ENCODE assay signal across 9 cellular contexts in the genomic region with DNA sequence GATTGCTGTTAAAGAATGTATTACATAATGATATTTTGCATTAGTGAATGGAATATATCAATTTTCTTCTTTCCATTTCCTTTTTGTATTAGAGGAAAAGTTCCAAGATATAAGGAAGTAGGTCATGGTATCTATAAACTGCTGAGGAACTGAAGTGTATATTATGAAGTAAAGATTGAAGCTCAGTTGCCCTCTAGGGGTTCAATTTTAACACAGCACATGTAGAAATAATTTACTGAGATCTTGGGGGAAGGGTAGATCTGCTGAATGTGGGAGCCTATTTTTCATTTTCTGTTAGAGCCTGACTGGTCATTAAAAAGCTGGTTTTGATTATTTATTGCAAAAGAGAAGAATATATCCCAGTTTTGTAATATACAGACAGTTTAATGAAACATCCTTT. TPM values are rescaled to one million over a fixed set of nuclear protein-coding genes. Genes with fewer than 3 reads are reported as not detected.
DNase-seq lines count a peak whose midpoint lies in the region; ATAC-seq, FAIRE-seq and TF ChIP-seq lines count a peak whose summit lies in the region.
"Had no signal": no experiment of that assay in that cellular context is flagged by ENCODE, and none has a peak within 500 bp of the region (broad histone marks: within the 10 kb centered on the region; RNA-seq: fewer than 3 reads in every experiment).

No MANE protein-coding gene starts in this region.

- CTCF ChIA-PET in HepG2 (lab: Yijun Ruan, JAX; ENCODE audit: low intra/inter-chr PET ratio, low total read pairs), result interaction anchor here (1.7 kb wide), 1 partner anchor 575 kb away, joined by 4 read pairs; no protein-coding TSS in a partner anchor

- in situ Hi-C loops in HepG2 (cut with HindIII; ENCODE audit: extremely low pct_ligation_motif_present, low pct_unique_long_range_greater_than_20kb), result no loop called here

- no peak overlapping the region for H3K9ac ChIP-seq in HepG2 (ENCODE audit: insufficient read depth, low read depth, low read length)

- no TSS peak for BruUV-seq in HepG2 (replicated peaks; lab: Mats Ljungman, UMichigan)

- TF ChIP-seq EP300 in HepG2 (IDR thresholded peaks at IDR 0.05; ENCODE audit: low read depth in 2 of 2, low read length in 2 of 2) (no peak), HepG2 (CRISPR knock-in tag; IDR thresholded peaks at IDR 0.05; ENCODE audit: borderline replicate concordance) (no peak)

- H3K27ac ChIP-seq in HepG2 (ENCODE audit: extremely low read length, insufficient read depth, low read length), result no peak overlapping the region
- H3K27ac ChIP-seq: SJCRH30 had no signal

- H3K9me3 ChIP-seq in HepG2 (ENCODE audit: low read length), result no peaks in the 10 kb centered on the region
- H3K9me3 ChIP-seq: SJCRH30 had no signal

- TF ChIP-seq POLR2A in HepG2 (IDR thresholded peaks at IDR 0.05; ENCODE audit: insufficient read depth in 1 of 2, low read depth in 2 of 2, low read length in 2 of 2), result no peak

- intact Hi-C loops in HepG2 (cut with micrococcal nuclease; ENCODE audit: unreplicated experiment), result loop anchor here (1.0 to 5.0 kb wide), 2 partner anchors 209 to 574 kb away; no protein-coding TSS in a partner anchor

- FAIRE-seq in HepG2 (lab: Jason Lieb, UNC), result no peak

- H3K4me3 ChIP-seq in cardiac fibroblast (replicated peaks in 1 of 2; ENCODE audit: low read depth in 2 of 2, low read length in 2 of 2) (no peak overlapping the region), HepG2 (replicated peaks in 1 of 3; ENCODE audit: insufficient read depth in 1 of 3, low read depth in 2 of 3, low read length in 3 of 3) (no peak overlapping the region)
- H3K4me3 ChIP-seq: SJCRH30 had no signal

- no peak for TF ChIP-seq RAD21 in HepG2 (CRISPR knock-in tag; IDR thresholded peaks at IDR 0.05)

- H2AFZ ChIP-seq in HepG2 (ENCODE audit: low read length), result no peak overlapping the region

- TF ChIP-seq CTCF in cardiac fibroblast (IDR thresholded peaks at IDR 0.05; ENCODE audit: low read depth, low read length) (peak; percentile 50), HepG2 (CRISPR knock-in tag; IDR thresholded peaks at IDR 0.05) (peak; percentile 42)

- H3K36me3 ChIP-seq in HepG2 (replicated peaks in 1 of 2; ENCODE audit: control insufficient read depth in 1 of 2, insufficient read depth in 2 of 2, low read length in 2 of 2), result peaks cover 0 to 4% of the 10 kb centered on the region in 2 experiments; a peak in 2 of 5 replicates

- H3K79me2 ChIP-seq in HepG2 (ENCODE audit: insufficient read depth, low read length), result peaks cover 3% of the 10 kb centered on the region

- ATAC-seq in GM18858 (IDR thresholded peaks at IDR 0.05; ENCODE audit: unreplicated experiment) (peak; percentile 85), HG02981 (IDR thresholded peaks at IDR 0.05; ENCODE audit: unreplicated experiment) (peak; percentile 87), HepG2 (peak; percentile 80)

- H4K20me1 ChIP-seq in HepG2 (ENCODE audit: insufficient read depth, low read length), result no peaks in the 10 kb centered on the region

- DNase-seq in CD1c-positive myeloid dendritic cell (ENCODE audit: extremely low spot score), result peak; percentile 60
- peak; percentile 1 for DNase-seq in NCI-H524 treated with DMSO at 0.1 percent for 48 hours (lab: John Stamatoyannopoulos, UW)
- peak; percentile 69 to 72 for DNase-seq in cardiac fibroblast (ENCODE audit: low read depth in 2 of 2)
- DNase-seq in HepG2 (ENCODE audit: low spot score), result peak; percentile 34
- DNase-seq in activated T-cell treated with anti-CD3 and anti-CD28 coated beads for 4 hours, result no peak
- DNase-seq in NCI-H187 treated with DMSO at 0.1 percent for 48 hours (lab: John Stamatoyannopoulos, UW), result no peak

- POLR2A ChIA-PET in HepG2 (lab: Yijun Ruan, JAX), result no interaction called here

- no peaks in the 10 kb centered on the region; a peak in 1 of 5 replicates for H3K27me3 ChIP-seq in HepG2 (ENCODE audit: control insufficient read depth in 1 of 2, insufficient read depth in 2 of 2, low read length in 2 of 2)
- H3K27me3 ChIP-seq: SJCRH30 had no signal

- no peak overlapping the region for H3K4me2 ChIP-seq in HepG2 (ENCODE audit: low read depth, low read length)

- H3K4me1 ChIP-seq in HepG2 (ENCODE audit: insufficient read depth, low read length), result no peaks in the 10 kb centered on the region
- H3K4me1 ChIP-seq: SJCRH30 had no signal

TF ChIP-seq in HepG2, 621 proteins besides CTCF, POLR2A, EP300 and RAD21:
- TF ChIP-seq STAG1 (CRISPR knock-in tag; IDR thresholded peaks at IDR 0.05), result peak; percentile 75
- TF ChIP-seq SMC3 (IDR thresholded peaks at IDR 0.05; ENCODE audit: low read length), result peak; percentile 63
- TF ChIP-seq, protein P1, sequence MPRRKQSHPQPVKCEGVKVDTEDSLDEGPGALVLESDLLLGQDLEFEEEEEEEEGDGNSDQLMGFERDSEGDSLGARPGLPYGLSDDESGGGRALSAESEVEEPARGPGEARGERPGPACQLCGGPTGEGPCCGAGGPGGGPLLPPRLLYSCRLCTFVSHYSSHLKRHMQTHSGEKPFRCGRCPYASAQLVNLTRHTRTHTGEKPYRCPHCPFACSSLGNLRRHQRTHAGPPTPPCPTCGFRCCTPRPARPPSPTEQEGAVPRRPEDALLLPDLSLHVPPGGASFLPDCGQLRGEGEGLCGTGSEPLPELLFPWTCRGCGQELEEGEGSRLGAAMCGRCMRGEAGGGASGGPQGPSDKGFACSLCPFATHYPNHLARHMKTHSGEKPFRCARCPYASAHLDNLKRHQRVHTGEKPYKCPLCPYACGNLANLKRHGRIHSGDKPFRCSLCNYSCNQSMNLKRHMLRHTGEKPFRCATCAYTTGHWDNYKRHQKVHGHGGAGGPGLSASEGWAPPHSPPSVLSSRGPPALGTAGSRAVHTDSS (CRISPR knock-in tag; conservative IDR thresholded peaks at IDR 0.05), result no peak
- no peak for TF ChIP-seq SETDB1 (CRISPR knock-in tag; IDR thresholded peaks at IDR 0.05; ENCODE audit: borderline replicate concordance)
- TF ChIP-seq, protein P2, sequence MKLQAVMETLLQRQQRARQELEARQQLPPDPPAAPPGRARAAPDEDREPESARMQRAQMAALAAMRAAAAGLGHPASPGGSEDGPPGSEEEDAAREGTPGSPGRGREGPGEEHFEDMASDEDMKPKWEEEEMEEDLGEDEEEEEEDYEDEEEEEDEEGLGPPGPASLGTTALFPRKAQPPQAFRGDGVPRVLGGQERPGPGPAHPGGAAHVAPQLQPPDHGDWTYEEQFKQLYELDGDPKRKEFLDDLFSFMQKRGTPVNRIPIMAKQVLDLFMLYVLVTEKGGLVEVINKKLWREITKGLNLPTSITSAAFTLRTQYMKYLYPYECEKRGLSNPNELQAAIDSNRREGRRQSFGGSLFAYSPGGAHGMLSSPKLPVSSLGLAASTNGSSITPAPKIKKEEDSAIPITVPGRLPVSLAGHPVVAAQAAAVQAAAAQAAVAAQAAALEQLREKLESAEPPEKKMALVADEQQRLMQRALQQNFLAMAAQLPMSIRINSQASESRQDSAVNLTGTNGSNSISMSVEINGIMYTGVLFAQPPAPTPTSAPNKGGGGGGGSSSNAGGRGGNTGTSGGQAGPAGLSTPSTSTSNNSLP (IDR thresholded peaks at IDR 0.05; ENCODE audit: low read depth, low read length), result peak; percentile 84
- TF ChIP-seq, protein P3, sequence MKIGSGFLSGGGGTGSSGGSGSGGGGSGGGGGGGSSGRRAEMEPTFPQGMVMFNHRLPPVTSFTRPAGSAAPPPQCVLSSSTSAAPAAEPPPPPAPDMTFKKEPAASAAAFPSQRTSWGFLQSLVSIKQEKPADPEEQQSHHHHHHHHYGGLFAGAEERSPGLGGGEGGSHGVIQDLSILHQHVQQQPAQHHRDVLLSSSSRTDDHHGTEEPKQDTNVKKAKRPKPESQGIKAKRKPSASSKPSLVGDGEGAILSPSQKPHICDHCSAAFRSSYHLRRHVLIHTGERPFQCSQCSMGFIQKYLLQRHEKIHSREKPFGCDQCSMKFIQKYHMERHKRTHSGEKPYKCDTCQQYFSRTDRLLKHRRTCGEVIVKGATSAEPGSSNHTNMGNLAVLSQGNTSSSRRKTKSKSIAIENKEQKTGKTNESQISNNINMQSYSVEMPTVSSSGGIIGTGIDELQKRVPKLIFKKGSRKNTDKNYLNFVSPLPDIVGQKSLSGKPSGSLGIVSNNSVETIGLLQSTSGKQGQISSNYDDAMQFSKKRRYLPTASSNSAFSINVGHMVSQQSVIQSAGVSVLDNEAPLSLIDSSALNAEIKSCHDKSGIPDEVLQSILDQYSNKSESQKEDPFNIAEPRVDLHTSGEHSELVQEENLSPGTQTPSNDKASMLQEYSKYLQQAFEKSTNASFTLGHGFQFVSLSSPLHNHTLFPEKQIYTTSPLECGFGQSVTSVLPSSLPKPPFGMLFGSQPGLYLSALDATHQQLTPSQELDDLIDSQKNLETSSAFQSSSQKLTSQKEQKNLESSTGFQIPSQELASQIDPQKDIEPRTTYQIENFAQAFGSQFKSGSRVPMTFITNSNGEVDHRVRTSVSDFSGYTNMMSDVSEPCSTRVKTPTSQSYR (CRISPR knock-in tag; IDR thresholded peaks at IDR 0.05; ENCODE audit: borderline replicate concordance), result peak; percentile 32; the same call in 1 of the 2 replicates

RNA-seq across cellular contexts. Expression of a gene that starts 45.2 kb away (rescaled TPM):
- 29.5 and 32.3 TPM in 2 replicates for total RNA-seq in HepG2 (2016; rRNA removed; fragmentation: Illumina TruSeq; extraction: Trizol)
- total RNA-seq in HepG2 (2016; cell fraction: cytosol; rRNA removed; fragmentation: Illumina TruSeq; extraction: Trizol; ENCODE audit: low read depth), result 23.4 and 25.5 TPM in 2 replicates
- total RNA-seq in HepG2 (2016; cell fraction: insoluble cytoplasmic fraction; rRNA removed; fragmentation: Illumina TruSeq; extraction: Trizol), result 28.5 and 32.7 TPM in 2 replicates
- total RNA-seq in HepG2 (2016; cell fraction: membrane; rRNA removed; fragmentation: Illumina TruSeq; extraction: Trizol), result 20.9 and 22.7 TPM in 2 replicates
- 17.1 and 18.8 TPM in 2 replicates for total RNA-seq in HepG2 (2016; cell fraction: nucleus; rRNA removed; fragmentation: Illumina TruSeq; extraction: Trizol)
- 19.9 and 22.1 TPM in 2 replicates for polyA plus RNA-seq in HepG2 (2011; rRNA removed)
- 11.6 and 16.4 TPM in 2 replicates for polyA plus RNA-seq in HepG2 (2011; cell fraction: cytosol; rRNA removed)
- polyA plus RNA-seq in HepG2 (2011; cell fraction: nucleus; rRNA removed), result 8.8 and 11.8 TPM in 2 replicates
- 30.2 and 38.8 TPM in 2 replicates for polyA plus RNA-seq in HepG2 (2012)
- polyA plus RNA-seq in HepG2 (2016; cell fraction: cytosol; fragmentation: Illumina TruSeq; extraction: Trizol; ENCODE audit: low read depth), result 28.3 and 32.3 TPM in 2 replicates
- 43.4 and 48.7 TPM in 2 replicates for polyA plus RNA-seq in HepG2 (2016; cell fraction: insoluble cytoplasmic fraction; fragmentation: Illumina TruSeq; extraction: Trizol; ENCODE audit: low read depth)
- polyA plus RNA-seq in HepG2 (2016; cell fraction: membrane; fragmentation: Illumina TruSeq; extraction: Trizol; ENCODE audit: low read depth), result 26.3 and 29.5 TPM in 2 replicates
- polyA plus RNA-seq in HepG2 (2016; cell fraction: nucleus; fragmentation: Illumina TruSeq; extraction: Trizol; ENCODE audit: insufficient read depth, low read depth), result 35.4 and 35.6 TPM in 2 replicates
- 3.6 and 5.0 TPM in 2 replicates for polyA minus RNA-seq in HepG2 (2011; rRNA and poly(A)+ RNA removed; ENCODE audit: low replicate concordance)
- 4.6 and 9.9 TPM in 2 replicates for polyA minus RNA-seq in HepG2 (2011; cell fraction: cytosol; rRNA and poly(A)+ RNA removed)
- 43.8 and 44.0 TPM in 2 replicates for polyA minus RNA-seq in HepG2 (2011; cell fraction: nucleus; rRNA and poly(A)+ RNA removed)

Comparison
In these comparisons a context has a peak if more than half of its experiments do, and no peak if none do; other contexts are left out.
1. DNase-seq: peak in CD1c-positive myeloid dendritic cell (single experiment), NCI-H524 treated with DMSO at 0.1 percent for 48 hours (single experiment), cardiac fibroblast (2 of 2) and HepG2 (single experiment); none in activated T-cell treated with anti-CD3 and anti-CD28 coated beads for 4 hours (single experiment) and NCI-H187 treated with DMSO at 0.1 percent for 48 hours (single experiment).
2. Peak in every context shown above with its lines, with median percentiles within 50 percentile points of each other: ATAC-seq.